In genomic region chr12:97640826-97641225, GRCh38 we compare ENCODE assay signal across 23 cellular contexts.
"Had no signal": no experiment of that assay in that cellular context is flagged by ENCODE, and none has a peak within 500 bp of the region (broad histone marks: within the 10 kb centered on the region; RNA-seq: fewer than 3 reads in every experiment).

No MANE protein-coding gene starts in this region.

- H3K27me3 Mint-ChIP-seq: naive B cell; natural killer cell treated with Interleukin-12 subunit alpha and Interleukin-12 subunit beta and Interleukin-15 and Interleukin-18, amount 100 ng/mL, for 72 hours; progenitor cell of endocrine pancreas; stimulated activated memory B cell treated with anti-CD40 and anti-IgM and Interleukin-4, amounts not matched to agents 10 μg/mL and 1 μg/mL and 100 μg/mL, for 72 hours; type B pancreatic cell had no signal

- H3K27ac ChIP-seq: heart right ventricle, neural progenitor cell, parathyroid adenoma, right atrium auricular region, sigmoid colon, testis, tibial artery had no signal

- H3K36me3 ChIP-seq: heart right ventricle, neural progenitor cell, right atrium auricular region, sigmoid colon, tibial artery had no signal

- H3K27me3 ChIP-seq: heart right ventricle, neural progenitor cell, right atrium auricular region, sigmoid colon, testis, tibial artery had no signal

- DNase-seq: cerebellar nuclear complex; cortex of kidney; foreskin melanocyte; glutamatergic neuron; heart right ventricle; hypothalamus; immature natural killer cell; mucosa of descending colon; naive B cell; sigmoid colon; stimulated activated CD4-positive, alpha-beta T cell treated with anti-CD3 and anti-CD28 coated beads, Interleukin-4, amount 100 ng/mL, for 4 hours; stimulated activated naive CD8-positive, alpha-beta T cell treated with anti-CD3 and anti-CD28 coated beads, Interleukin-15, Interleukin-2, amounts not matched to agents 100 U/mL and 50 U/mL, for 24 hours; substantia nigra; testis; tibial artery had no signal

- H3K9ac ChIP-seq: neural progenitor cell, parathyroid adenoma had no signal

- H3K4me3 Mint-ChIP-seq: immature natural killer cell; naive B cell; natural killer cell treated with Interleukin-12 subunit alpha and Interleukin-12 subunit beta and Interleukin-15 and Interleukin-18, amount 100 ng/mL, for 72 hours; neural progenitor cell; stimulated activated memory B cell treated with anti-CD40 and anti-IgM and Interleukin-4, amounts not matched to agents 10 μg/mL and 1 μg/mL and 100 μg/mL, for 72 hours; type B pancreatic cell had no signal

- H3K4me1 ChIP-seq: heart right ventricle, parathyroid adenoma, right atrium auricular region, sigmoid colon, testis, tibial artery had no signal

- H3K36me3 Mint-ChIP-seq: immature natural killer cell; naive B cell; natural killer cell treated with Interleukin-12 subunit alpha and Interleukin-12 subunit beta and Interleukin-15 and Interleukin-18, amount 100 ng/mL, for 72 hours; neural progenitor cell; stimulated activated memory B cell treated with anti-CD40 and anti-IgM and Interleukin-4, amounts not matched to agents 10 μg/mL and 1 μg/mL and 100 μg/mL, for 72 hours; type B pancreatic cell had no signal

- H3K27ac Mint-ChIP-seq: immature natural killer cell; naive B cell; natural killer cell treated with Interleukin-12 subunit alpha and Interleukin-12 subunit beta and Interleukin-15 and Interleukin-18, amount 100 ng/mL, for 72 hours; neural progenitor cell; progenitor cell of endocrine pancreas; stimulated activated memory B cell treated with anti-CD40 and anti-IgM and Interleukin-4, amounts not matched to agents 10 μg/mL and 1 μg/mL and 100 μg/mL, for 72 hours; type B pancreatic cell had no signal

- H3K4me2 ChIP-seq: neural progenitor cell had no signal

- H3K9me3 ChIP-seq: right atrium auricular region, sigmoid colon, testis, tibial artery had no signal

- H3K9me3 Mint-ChIP-seq: neural progenitor cell; stimulated activated memory B cell treated with anti-CD40 and anti-IgM and Interleukin-4, amounts not matched to agents 10 μg/mL and 1 μg/mL and 100 μg/mL, for 72 hours had no signal

- H3K4me3 ChIP-seq: heart right ventricle, lung, mucosa of descending colon, neural progenitor cell, right atrium auricular region, sigmoid colon, testis, tibial artery had no signal

- H2AFZ ChIP-seq: neural progenitor cell, parathyroid adenoma had no signal

- H3K4me1 Mint-ChIP-seq: immature natural killer cell; naive B cell; stimulated activated memory B cell treated with anti-CD40 and anti-IgM and Interleukin-4, amounts not matched to agents 10 μg/mL and 1 μg/mL and 100 μg/mL, for 72 hours had no signal
